24 cellular contexts compared by ENCODE assay signal in genomic region chr1:191624044-191624443, GRCh38.
"Had no signal": no experiment of that assay in that cellular context is flagged by ENCODE, and none has a peak within 500 bp of the region (broad histone marks: within the 10 kb centered on the region; RNA-seq: fewer than 3 reads in every experiment).

No MANE protein-coding gene starts in this region.

- ATAC-seq: naive thymus-derived CD8-positive, alpha-beta T cell; natural killer cell treated with Interleukin-12 subunit alpha and Interleukin-12 subunit beta and Interleukin-15 and Interleukin-18, amount 100 ng/mL, for 72 hours; psoas muscle; right cardiac atrium; right lobe of liver; stimulated activated effector memory CD8-positive, alpha-beta T cell treated with anti-CD3 and anti-CD28 coated beads, Interleukin-12 subunit alpha, Interleukin-12 subunit beta, amount 100 ng/mL, for 72 hours; stimulated activated naive B cell treated with anti-CD40 and anti-IgM and Interleukin-4, amounts not matched to agents 10 μg/mL and 1 μg/mL and 100 μg/mL, for 72 hours had no signal

- H3K36me3 Mint-ChIP-seq: naive thymus-derived CD8-positive, alpha-beta T cell; natural killer cell treated with Interleukin-12 subunit alpha and Interleukin-12 subunit beta and Interleukin-15 and Interleukin-18, amount 100 ng/mL, for 72 hours; neural progenitor cell; stimulated activated effector memory CD8-positive, alpha-beta T cell treated with anti-CD3 and anti-CD28 coated beads, Interleukin-12 subunit alpha, Interleukin-12 subunit beta, amount 100 ng/mL, for 72 hours; stimulated activated naive B cell treated with anti-CD40 and anti-IgM and Interleukin-4, amounts not matched to agents 10 μg/mL and 1 μg/mL and 100 μg/mL, for 72 hours had no signal

- H3K27me3 Mint-ChIP-seq: naive thymus-derived CD8-positive, alpha-beta T cell; natural killer cell treated with Interleukin-12 subunit alpha and Interleukin-12 subunit beta and Interleukin-15 and Interleukin-18, amount 100 ng/mL, for 72 hours; progenitor cell of endocrine pancreas; stimulated activated naive B cell treated with anti-CD40 and anti-IgM and Interleukin-4, amounts not matched to agents 10 μg/mL and 1 μg/mL and 100 μg/mL, for 72 hours; stimulated activated naive CD8-positive, alpha-beta T cell treated with anti-CD3 and anti-CD28 coated beads, Interleukin-15, Interleukin-2, amounts not matched to agents 100 ng/mL and 50 ng/mL, for 24 hours had no signal

- H3K4me3 Mint-ChIP-seq: naive thymus-derived CD8-positive, alpha-beta T cell; natural killer cell treated with Interleukin-12 subunit alpha and Interleukin-12 subunit beta and Interleukin-15 and Interleukin-18, amount 100 ng/mL, for 72 hours; neural progenitor cell; stimulated activated effector memory CD8-positive, alpha-beta T cell treated with anti-CD3 and anti-CD28 coated beads, Interleukin-12 subunit alpha, Interleukin-12 subunit beta, amount 100 ng/mL, for 72 hours; stimulated activated naive B cell treated with anti-CD40 and anti-IgM and Interleukin-4, amounts not matched to agents 10 μg/mL and 1 μg/mL and 100 μg/mL, for 72 hours; stimulated activated naive CD8-positive, alpha-beta T cell treated with anti-CD3 and anti-CD28 coated beads, Interleukin-15, Interleukin-2, amounts not matched to agents 100 ng/mL and 50 ng/mL, for 24 hours had no signal

- H3K9me3 Mint-ChIP-seq: neural progenitor cell; stimulated activated naive B cell treated with anti-CD40 and anti-IgM and Interleukin-4, amounts not matched to agents 10 μg/mL and 1 μg/mL and 100 μg/mL, for 72 hours had no signal

- H3K27ac Mint-ChIP-seq: naive thymus-derived CD8-positive, alpha-beta T cell; natural killer cell treated with Interleukin-12 subunit alpha and Interleukin-12 subunit beta and Interleukin-15 and Interleukin-18, amount 100 ng/mL, for 72 hours; neural progenitor cell; progenitor cell of endocrine pancreas; stimulated activated effector memory CD8-positive, alpha-beta T cell treated with anti-CD3 and anti-CD28 coated beads, Interleukin-12 subunit alpha, Interleukin-12 subunit beta, amount 100 ng/mL, for 72 hours; stimulated activated naive B cell treated with anti-CD40 and anti-IgM and Interleukin-4, amounts not matched to agents 10 μg/mL and 1 μg/mL and 100 μg/mL, for 72 hours; stimulated activated naive CD8-positive, alpha-beta T cell treated with anti-CD3 and anti-CD28 coated beads, Interleukin-15, Interleukin-2, amounts not matched to agents 100 ng/mL and 50 ng/mL, for 24 hours had no signal

- DNase-seq: naive thymus-derived CD8-positive, alpha-beta T cell; occipital lobe; ovary; posterior cingulate gyrus; psoas muscle; right cardiac atrium; right lobe of liver; sigmoid colon; small intestine; stimulated activated CD4-positive, alpha-beta T cell treated with anti-CD3 and anti-CD28 coated beads, Interleukin-15, amount 100 ng/mL, for 24 hours; stimulated activated CD4-positive, alpha-beta T cell treated with anti-CD3 and anti-CD28 coated beads, Interleukin-2, amount 100 ng/mL, for 24 hours; stimulated activated CD4-positive, alpha-beta T cell treated with anti-CD3 and anti-CD28 coated beads, Interleukin-2, amount 100 ng/mL, for 48 hours; stimulated activated CD4-positive, alpha-beta T cell treated with anti-CD3 and anti-CD28 coated beads, Interleukin-4, amount 100 ng/mL, for 24 hours; stimulated activated naive B cell treated with anti-CD40 and anti-IgM and Interleukin-4, amounts not matched to agents 10 μg/mL and 1 μg/mL and 100 μg/mL, for 72 hours; stimulated activated naive CD4-positive, alpha-beta T cell treated with Interleukin-2 at 50 U/mL for 16 hours; stomach; thyroid gland; trophoblast cell; upper lobe of left lung had no signal

- H3K4me1 Mint-ChIP-seq: naive thymus-derived CD8-positive, alpha-beta T cell; neural progenitor cell; stimulated activated effector memory CD8-positive, alpha-beta T cell treated with anti-CD3 and anti-CD28 coated beads, Interleukin-12 subunit alpha, Interleukin-12 subunit beta, amount 100 ng/mL, for 72 hours; stimulated activated naive B cell treated with anti-CD40 and anti-IgM and Interleukin-4, amounts not matched to agents 10 μg/mL and 1 μg/mL and 100 μg/mL, for 72 hours had no signal
